1 cellular context compared by ENCODE assay signal in genomic region chr17:48427598-48427997, GRCh38.
TF ChIP-seq lines count a peak whose summit lies in the region.

No MANE protein-coding gene starts in this region.

TF ChIP-seq in K562, 482 proteins besides CTCF, POLR2A, EP300 and RAD21 (continued from another document):
- TF ChIP-seq ZNF277 (CRISPR knock-in tag; IDR thresholded peaks at IDR 0.05; ENCODE audit: borderline replicate concordance) (no peak), SLC30A9 (CRISPR knock-in tag; IDR thresholded peaks at IDR 0.05) (no peak), HNRNPK (IDR thresholded peaks at IDR 0.05; ENCODE audit: low read depth, low read length, poor library complexity, severe bottlenecking) (no peak), RBFOX2 (IDR thresholded peaks at IDR 0.05; ENCODE audit: low read depth, low read length) (no peak), NEUROD1 (IDR thresholded peaks at IDR 0.05; ENCODE audit: borderline replicate concordance, low read depth, low read length, partially characterized antibody) (no peak), TEAD1 (CRISPR knock-in tag; IDR thresholded peaks at IDR 0.05) (no peak), TRIM28 (IDR thresholded peaks at IDR 0.05) (no peak), YY1 (IDR thresholded peaks at IDR 0.05; ENCODE audit: borderline replicate concordance in 1 of 3, control insufficient read depth in 1 of 3, extremely low read depth in 1 of 3, insufficient read depth in 3 of 3, insufficient read length in 1 of 3, insufficient replicate concordance in 2 of 3, low read depth in 1 of 3, low read length in 2 of 3) (peak in 1 of 3 experiments; percentile 68), ZNF239 (CRISPR knock-in tag; IDR thresholded peaks at IDR 0.05) (no peak), RNF2 (IDR thresholded peaks at IDR 0.05) (0 out of 2 replicates have a peak, but pooled peaks have one; percentile 22), ATF1 (CRISPR knock-in tag; IDR thresholded peaks at IDR 0.05) (no peak), ATF1 (tag; IDR thresholded peaks at IDR 0.05) (0 out of 2 replicates have a peak, but pooled peaks have one; percentile 12), FOXJ2 (tag; IDR thresholded peaks at IDR 0.05) (no peak), TFE3 (CRISPR knock-in tag; IDR thresholded peaks at IDR 0.05) (no peak)
TF ChIP-seq in K562: peak in this region for 24.
